ENCODE assay signal across 1 cellular context in the genomic region with DNA sequence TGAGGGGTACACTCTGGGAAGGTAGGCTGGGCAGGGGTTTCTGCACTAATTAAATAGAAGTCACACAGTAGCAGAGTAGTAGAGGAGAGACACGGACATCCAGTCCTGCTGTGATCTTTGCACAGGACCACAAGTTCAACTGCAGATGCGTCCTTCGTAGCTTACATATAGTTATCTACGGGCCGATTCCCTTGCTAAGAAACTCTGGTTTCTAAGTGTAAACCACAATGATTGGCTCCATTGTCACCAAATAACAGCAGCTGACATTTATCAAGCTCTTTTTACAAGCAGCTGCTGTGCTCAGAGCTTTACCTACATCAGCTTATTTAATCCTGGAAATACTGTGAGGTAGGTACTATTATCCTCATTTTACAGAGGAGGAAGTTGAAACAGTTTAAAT.
TF ChIP-seq lines count a peak whose summit lies in the region.

No MANE protein-coding gene starts in this region.

TF ChIP-seq in GM12878, 131 proteins besides CTCF, POLR2A, EP300 and RAD21:
- TF ChIP-seq IRF4 (IDR thresholded peaks at IDR 0.05; ENCODE audit: low read depth, low read length) (no peak), RUNX3 (IDR thresholded peaks at IDR 0.05; ENCODE audit: low read length) (peak; percentile 7; the same call in 1 of the 2 replicates)
- TF ChIP-seq, protein P1, sequence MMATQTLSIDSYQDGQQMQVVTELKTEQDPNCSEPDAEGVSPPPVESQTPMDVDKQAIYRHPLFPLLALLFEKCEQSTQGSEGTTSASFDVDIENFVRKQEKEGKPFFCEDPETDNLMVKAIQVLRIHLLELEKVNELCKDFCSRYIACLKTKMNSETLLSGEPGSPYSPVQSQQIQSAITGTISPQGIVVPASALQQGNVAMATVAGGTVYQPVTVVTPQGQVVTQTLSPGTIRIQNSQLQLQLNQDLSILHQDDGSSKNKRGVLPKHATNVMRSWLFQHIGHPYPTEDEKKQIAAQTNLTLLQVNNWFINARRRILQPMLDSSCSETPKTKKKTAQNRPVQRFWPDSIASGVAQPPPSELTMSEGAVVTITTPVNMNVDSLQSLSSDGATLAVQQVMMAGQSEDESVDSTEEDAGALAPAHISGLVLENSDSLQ (IDR thresholded peaks at IDR 0.05), result 0 out of 2 replicates have a peak, but pooled peaks have one; percentile 6
